Comparison of ENCODE assay signal across 10 cellular contexts in the genomic region with DNA sequence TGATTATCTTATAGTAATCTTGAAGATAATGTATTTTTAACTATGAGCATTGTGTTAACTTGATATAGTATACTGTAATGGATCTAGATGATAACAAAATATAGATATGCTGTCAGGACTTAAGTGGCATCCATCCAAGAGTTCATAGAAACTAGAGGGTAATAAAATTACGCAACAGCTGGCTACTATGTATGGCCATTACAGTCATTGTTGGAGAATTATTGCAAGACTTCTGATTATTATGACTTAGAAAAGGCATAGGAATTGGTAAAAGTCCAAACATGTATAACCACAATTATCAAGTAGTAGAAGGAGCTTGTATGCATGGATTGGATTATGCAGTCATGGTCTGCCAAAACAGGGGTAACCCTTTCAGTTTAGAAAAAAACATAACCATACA. TPM values are rescaled to one million over a fixed set of nuclear protein-coding genes. Genes with fewer than 3 reads are reported as not detected.
DNase-seq lines count a peak whose midpoint lies in the region; ATAC-seq and TF ChIP-seq lines count a peak whose summit lies in the region.
"Had no signal": no experiment of that assay in that cellular context is flagged by ENCODE, and none has a peak within 500 bp of the region (broad histone marks: within the 10 kb centered on the region; RNA-seq: fewer than 3 reads in every experiment).

No MANE protein-coding gene starts in this region.

- TF ChIP-seq CTCF in left ventricle myocardium inferior (IDR thresholded peaks at IDR 0.05; ENCODE audit: borderline replicate concordance) (no peak), heart left ventricle (IDR thresholded peaks at IDR 0.05) (no peak), transverse colon (IDR thresholded peaks at IDR 0.05) (no peak)

- H3K4me3 ChIP-seq in left ventricle myocardium inferior (no peak overlapping the region), heart left ventricle (no peak overlapping the region), SJSA1 (no peak overlapping the region), transverse colon (no peak overlapping the region)

- H3K36me3 ChIP-seq in left ventricle myocardium inferior (peaks cover 24% of the 10 kb centered on the region), heart left ventricle (peaks cover 0 to 56% (median 40%) of the 10 kb centered on the region in 9 donors), SJSA1 (peaks cover 65% of the 10 kb centered on the region), transverse colon (peaks cover 0 to 7% (median 0%) of the 10 kb centered on the region in 4 donors)

- no peaks in the 10 kb centered on the region for H3K27me3 ChIP-seq in left ventricle myocardium inferior (ENCODE audit: low read depth)
- peaks cover 0 to 5% (median 0%) of the 10 kb centered on the region in 9 donors for H3K27me3 ChIP-seq in heart left ventricle
- H3K27me3 ChIP-seq in SJSA1 (replicated peaks), result no peaks in the 10 kb centered on the region
- H3K27me3 ChIP-seq in transverse colon, result no peaks in the 10 kb centered on the region

- whole genome bisulfite sequencing in heart left ventricle, 4 donors, result 43 to 74% (median 66%) methylated on average over 1 of the region's 1 CpG
- WGBS in transverse colon (ENCODE audit: low coverage in 1 of 2), 2 donors, result 14% methylated on average over 1 of the region's 1 CpG; no CpG with 5 or more reads in 1 of the 2 donors

- H3K4me1 ChIP-seq in left ventricle myocardium inferior (peaks cover 82% of the 10 kb centered on the region), heart left ventricle (peaks cover 0 to 76% (median 37%) of the 10 kb centered on the region in 12 donors), SJSA1 (replicated peaks) (peaks cover 28% of the 10 kb centered on the region), transverse colon (peaks cover 3 to 67% (median 19%) of the 10 kb centered on the region in 4 donors)

- TF ChIP-seq EP300 in transverse colon (IDR thresholded peaks at IDR 0.05; ENCODE audit: low read depth), result no peak

- TF ChIP-seq POLR2A in heart left ventricle (IDR thresholded peaks at IDR 0.05), result no peak
- no peak for TF ChIP-seq POLR2A in transverse colon (IDR thresholded peaks at IDR 0.05)

- in situ Hi-C loops in transverse colon (cut with MboI; ENCODE audit: low pct_ligation_motif_present in 1 of 4, low pct_unique_long_range_greater_than_20kb in 1 of 4, low sequenced_read_pairs in 3 of 4), result no loop called here

- ATAC-seq in heart left ventricle (no peak), HG02870 (IDR thresholded peaks at IDR 0.05; ENCODE audit: unreplicated experiment) (no peak)

- H3K9me3 ChIP-seq in left ventricle myocardium inferior (replicated peaks), result no peaks in the 10 kb centered on the region
- no peaks in the 10 kb centered on the region for H3K9me3 ChIP-seq in heart left ventricle
- H3K9me3 ChIP-seq in SJSA1 (replicated peaks), result no peaks in the 10 kb centered on the region
- no peaks in the 10 kb centered on the region for H3K9me3 ChIP-seq in transverse colon

- H3K27ac ChIP-seq in left ventricle myocardium inferior (replicated peaks) (peak overlapping the region; percentile 30), heart left ventricle (peak overlapping the region in 6 of 12 donors; percentile 7 to 65 (median 52)), SJSA1 (peak overlapping the region; percentile 67), epithelial cell of prostate (peak overlapping the region; percentile 82), transverse colon (peak overlapping the region; percentile 1 to 47 (median 32))

- intact Hi-C loops in left ventricle myocardium inferior (cut with micrococcal nuclease) (no loop called here), heart left ventricle (cut with DNase I) (no loop called here), transverse colon (cut with DNase I; ENCODE audit: low total_unique reads) (no loop called here)

- DNase-seq in left ventricle myocardium inferior, result no peak
- DNase-seq in heart left ventricle, result no peak
- no peak for DNase-seq in SJSA1 (ENCODE audit: low read depth in 1 of 2, low spot score in 2 of 2)
- no peak for DNase-seq in epithelial cell of prostate (ENCODE audit: low read depth, low spot score)
- no peak for DNase-seq in transverse colon
- no peak for DNase-seq in stimulated activated CD4-positive, alpha-beta T cell treated with anti-CD3 and anti-CD28 coated beads, Interleukin-2, amount 100 ng/mL, for 24 hours
- DNase-seq in SKM-1 treated with dmso at 0.1 percent for 144 hours (lab: John Stamatoyannopoulos, UW; ENCODE audit: unreplicated experiment), result no peak
- DNase-seq: effector CD8-positive, alpha-beta T cell; stimulated activated CD4-positive, alpha-beta T cell treated with anti-CD3 and anti-CD28 coated beads, Interleukin-2, amount 100 ng/mL, for 48 hours had no signal

RNA-seq across cellular contexts. Expression of a gene that starts 9.5 kb away (rescaled TPM):
- total RNA-seq in left ventricle myocardium inferior (83.8 TPM), heart left ventricle (10 to 100 TPM; 64.8 to 84.1 (median 77.4) TPM), transverse colon (100 to 1,000 TPM; 146 to 307 (median 237) TPM)
- 10 to 100 TPM; 20.0 to 33.3 TPM for polyA plus RNA-seq in heart left ventricle
- 37.1 and 46.8 TPM in 2 replicates for total RNA-seq in SJSA1 (2014; rRNA removed; shearing (Covaris generic))

RNA-seq across cellular contexts. Expression of a gene that starts 35.8 kb away (rescaled TPM):
- total RNA-seq in left ventricle myocardium inferior (1.4 TPM), heart left ventricle (1 to 10 TPM in 6 of 9 donors, under 1 TPM in 3; 0.56 to 1.6 (median 1.1) TPM), transverse colon (1 to 10 TPM; 1.9 to 3.7 (median 3.0) TPM)
- 1 to 10 TPM; 1.1 to 2.0 TPM for polyA plus RNA-seq in heart left ventricle
- total RNA-seq in SJSA1 (2014; rRNA removed; shearing (Covaris generic)), result 0.92 TPM in 1 of 2 replicates, not detected in the other
